In the genomic region with DNA sequence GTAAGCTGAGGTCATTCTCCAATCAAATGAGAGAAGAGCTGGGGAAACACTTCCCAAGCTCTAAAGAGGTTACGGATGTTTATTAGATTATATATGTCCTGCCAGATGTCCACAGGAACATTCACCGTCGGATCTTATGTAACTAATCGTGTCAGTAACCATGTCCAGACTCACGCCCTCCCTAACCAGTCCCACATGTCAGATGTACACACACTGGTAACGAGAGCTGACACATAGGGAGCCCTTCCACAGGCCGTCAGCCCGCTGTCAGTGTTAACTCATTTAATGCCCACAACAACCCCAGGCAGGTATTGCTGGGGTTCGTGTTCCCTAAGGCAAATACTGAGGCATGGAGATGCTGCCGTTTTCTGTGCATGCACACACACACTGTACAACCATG, we compare ENCODE assay signal across 20 cellular contexts.
"Had no signal": no experiment of that assay in that cellular context is flagged by ENCODE, and none has a peak within 500 bp of the region (broad histone marks: within the 10 kb centered on the region; RNA-seq: fewer than 3 reads in every experiment).

No MANE protein-coding gene starts in this region.

- H3K4me2 ChIP-seq: neural progenitor cell had no signal

- H3K4me1 Mint-ChIP-seq: activated CD4-positive, alpha-beta T cell treated with anti-CD3 and anti-CD28 coated beads for 36 hours; central memory CD8-positive, alpha-beta T cell; stimulated activated memory B cell treated with anti-CD40 and anti-IgM and Interleukin-4, amounts not matched to agents 10 μg/mL and 1 μg/mL and 100 μg/mL, for 72 hours had no signal

- DNase-seq: activated CD4-positive, alpha-beta T cell treated with anti-CD3 and anti-CD28 coated beads for 36 hours; activated effector memory CD4-positive, alpha-beta T cell treated with anti-CD3 and anti-CD28 coated beads, Interleukin-2, amount 50 U/mL, for 16 hours; activated T-cell treated with anti-CD3 and anti-CD28 coated beads, Interleukin-2, amount 50 U/mL, for 4 hours; amniotic stem cell; cortex of kidney; effector CD4-positive, alpha-beta T cell; foreskin melanocyte; lower lobe of right lung; midbrain; pancreas; stimulated activated CD4-positive, alpha-beta T cell treated with anti-CD3 and anti-CD28 coated beads, Interleukin-2, amount 100 ng/mL, for 48 hours; T-helper 17 cell; uterus had no signal

- H3K36me3 Mint-ChIP-seq: activated CD4-positive, alpha-beta memory T cell treated with anti-CD3 and anti-CD28 coated beads for 36 hours; activated naive CD4-positive, alpha-beta T cell treated with anti-CD3 and anti-CD28 coated beads, Interleukin-2, amount 50 U/mL, for 72 hours; neural progenitor cell; stimulated activated memory B cell treated with anti-CD40 and anti-IgM and Interleukin-4, amounts not matched to agents 10 μg/mL and 1 μg/mL and 100 μg/mL, for 72 hours had no signal

- H3K4me3 ChIP-seq: body of pancreas, lower lobe of right lung, neural progenitor cell, pancreas, tibial artery, uterus had no signal

- H3K9me3 Mint-ChIP-seq: activated CD4-positive, alpha-beta memory T cell treated with anti-CD3 and anti-CD28 coated beads for 36 hours; activated naive CD4-positive, alpha-beta T cell treated with anti-CD3 and anti-CD28 coated beads, Interleukin-2, amount 50 U/mL, for 72 hours; central memory CD8-positive, alpha-beta T cell had no signal

- H3K9me3 ChIP-seq: body of pancreas, lower lobe of right lung, pancreas, tibial artery, uterus had no signal

- H3K36me3 ChIP-seq: lower lobe of right lung, neural progenitor cell, pancreas, tibial artery, uterus had no signal

- H3K4me3 Mint-ChIP-seq: activated CD4-positive, alpha-beta memory T cell treated with anti-CD3 and anti-CD28 coated beads for 36 hours; activated CD4-positive, alpha-beta T cell treated with anti-CD3 and anti-CD28 coated beads for 36 hours; activated T-cell treated with anti-CD3 and anti-CD28 coated beads, Interleukin-2, amount 50 U/mL, for 4 hours; central memory CD8-positive, alpha-beta T cell; neural progenitor cell; stimulated activated memory B cell treated with anti-CD40 and anti-IgM and Interleukin-4, amounts not matched to agents 10 μg/mL and 1 μg/mL and 100 μg/mL, for 72 hours; T-helper 17 cell had no signal

- H3K27ac ChIP-seq: body of pancreas, lower lobe of right lung, neural progenitor cell, pancreas, tibial artery, uterus had no signal

- H3K27me3 ChIP-seq: body of pancreas, pancreas, uterus had no signal

- H2AFZ ChIP-seq: neural progenitor cell had no signal

- H3K9ac ChIP-seq: neural progenitor cell had no signal

- ATAC-seq: activated CD4-positive, alpha-beta T cell treated with anti-CD3 and anti-CD28 coated beads for 36 hours; activated naive CD4-positive, alpha-beta T cell treated with anti-CD3 and anti-CD28 coated beads, Interleukin-2, amount 50 U/mL, for 72 hours; activated T-cell treated with anti-CD3 and anti-CD28 coated beads, Interleukin-2, amount 50 U/mL, for 4 hours; body of pancreas; lower lobe of right lung; pancreas; stimulated activated memory B cell treated with anti-CD40 and anti-IgM and Interleukin-4, amounts not matched to agents 10 μg/mL and 1 μg/mL and 100 μg/mL, for 72 hours; T-helper 17 cell had no signal

- H3K4me1 ChIP-seq: body of pancreas, lower lobe of right lung, neural progenitor cell, pancreas, tibial artery had no signal

- H3K27ac Mint-ChIP-seq: activated CD4-positive, alpha-beta memory T cell treated with anti-CD3 and anti-CD28 coated beads for 36 hours; activated CD4-positive, alpha-beta T cell treated with anti-CD3 and anti-CD28 coated beads for 36 hours; activated naive CD4-positive, alpha-beta T cell treated with anti-CD3 and anti-CD28 coated beads, Interleukin-2, amount 50 U/mL, for 72 hours; neural progenitor cell; stimulated activated memory B cell treated with anti-CD40 and anti-IgM and Interleukin-4, amounts not matched to agents 10 μg/mL and 1 μg/mL and 100 μg/mL, for 72 hours; T-helper 17 cell had no signal
